Comparison of ENCODE assay signal across 20 cellular contexts in genomic region chr1:64750092-64750491, GRCh38. TPM values are rescaled to one million over a fixed set of nuclear protein-coding genes. Genes with fewer than 3 reads are reported as not detected.
DNase-seq lines count a peak whose midpoint lies in the region; ATAC-seq, FAIRE-seq and TF ChIP-seq lines count a peak whose summit lies in the region.
"Had no signal": no experiment of that assay in that cellular context is flagged by ENCODE, and none has a peak within 500 bp of the region (broad histone marks: within the 10 kb centered on the region; RNA-seq: fewer than 3 reads in every experiment).

No MANE protein-coding gene starts in this region.

- CTCF ChIA-PET in HepG2 (lab: Yijun Ruan, JAX; ENCODE audit: low intra/inter-chr PET ratio, low total read pairs) (no interaction called here), MCF 10A (lab: Yijun Ruan, JAX) (interaction anchor here (0.6 to 0.7 kb wide), 2 partner anchors 10 to 154 kb away, joined by 3 to 4 read pairs; no protein-coding TSS in a partner anchor)

- intact Hi-C loops in HepG2 (cut with micrococcal nuclease; ENCODE audit: unreplicated experiment): no loop called here
- intact Hi-C loops in right lobe of liver (cut with DNase I): no loop called here
- intact Hi-C loops in testis (cut with DNase I; ENCODE audit: low total_unique reads): no loop called here
- intact Hi-C loops in MCF 10A (cut with micrococcal nuclease): no loop called here

- TF ChIP-seq EP300 in HepG2 (IDR thresholded peaks at IDR 0.05; ENCODE audit: low read depth in 2 of 2, low read length in 2 of 2): no peak
- no peak for TF ChIP-seq EP300 in HepG2 (CRISPR knock-in tag; IDR thresholded peaks at IDR 0.05; ENCODE audit: borderline replicate concordance)

- H3K9me3 ChIP-seq in HepG2 (ENCODE audit: low read length) (no peaks in the 10 kb centered on the region), right lobe of liver (no peaks in the 10 kb centered on the region), MM.1S (replicated peaks; ENCODE audit: insufficient read depth, low read length) (no peaks in the 10 kb centered on the region), small intestine (ENCODE audit: control insufficient read depth, low read depth) (no peaks in the 10 kb centered on the region), testis (no peaks in the 10 kb centered on the region)
- H3K9me3 ChIP-seq: A549, Caco-2 had no signal

- H3K79me2 ChIP-seq in HepG2 (ENCODE audit: insufficient read depth, low read length): peaks cover 26% of the 10 kb centered on the region
- H3K79me2 ChIP-seq in MM.1S (ENCODE audit: low read length): peaks cover 86% of the 10 kb centered on the region

- TF ChIP-seq POLR2A in HepG2 (IDR thresholded peaks at IDR 0.05; ENCODE audit: insufficient read depth in 1 of 2, low read depth in 2 of 2, low read length in 2 of 2): no peak
- no peak for TF ChIP-seq POLR2A in right lobe of liver (IDR thresholded peaks at IDR 0.05)
- TF ChIP-seq POLR2A in testis (IDR thresholded peaks at IDR 0.05): no peak

- no peak overlapping the region for H3K27ac ChIP-seq in HepG2 (ENCODE audit: extremely low read length, insufficient read depth, low read length)
- H3K27ac ChIP-seq in right lobe of liver: no peak overlapping the region
- no peak overlapping the region for H3K27ac ChIP-seq in MM.1S (ENCODE audit: low read length)
- H3K27ac ChIP-seq in small intestine (ENCODE audit: low read depth in 1 of 2, low read length in 1 of 2): no peak overlapping the region
- no peak overlapping the region for H3K27ac ChIP-seq in testis
- H3K27ac ChIP-seq: 22Rv1, A549, C4-2B, HL-60 had no signal

- no peak overlapping the region for H3K4me3 ChIP-seq in HepG2 (replicated peaks in 1 of 3; ENCODE audit: insufficient read depth in 1 of 3, low read depth in 2 of 3, low read length in 3 of 3)
- no peak overlapping the region for H3K4me3 ChIP-seq in right lobe of liver
- H3K4me3 ChIP-seq in MM.1S (ENCODE audit: low read length): no peak overlapping the region
- H3K4me3 ChIP-seq in small intestine (ENCODE audit: low read depth in 1 of 2, low read length in 2 of 2): no peak overlapping the region
- H3K4me3 ChIP-seq in testis: no peak overlapping the region
- H3K4me3 ChIP-seq: A549 had no signal

- FAIRE-seq in HepG2 (lab: Jason Lieb, UNC): no peak
- no peak for FAIRE-seq in small intestine (lab: Jason Lieb, UNC)
- FAIRE-seq: A549, D721Med, H1 had no signal

- H3K9me2 ChIP-seq in MM.1S (replicated peaks; ENCODE audit: insufficient read depth, low read length): no peaks in the 10 kb centered on the region

- H3K4me2 ChIP-seq in HepG2 (ENCODE audit: low read depth, low read length): no peak overlapping the region
- peak overlapping the region; percentile 0; the same call in 1 of the 2 replicates for H3K4me2 ChIP-seq in MM.1S (ENCODE audit: low read depth, low read length)
- H3K4me2 ChIP-seq: A549 had no signal

- ATAC-seq in HepG2 (no peak), right lobe of liver (no peak)
- no peak for ATAC-seq in central memory CD8-positive, alpha-beta T cell (replicated peaks; ENCODE audit: extremely low read depth, poor library complexity, severe bottlenecking)
- ATAC-seq: A549 had no signal

- H3K36me3 Mint-ChIP-seq in central memory CD8-positive, alpha-beta T cell (ENCODE audit: insufficient read depth): peaks cover 3% of the 10 kb centered on the region
- no peaks in the 10 kb centered on the region for H3K36me3 Mint-ChIP-seq in MCF 10A (ENCODE audit: insufficient read depth, unreplicated experiment)

- no peak for TF ChIP-seq CTCF in HepG2 (CRISPR knock-in tag; IDR thresholded peaks at IDR 0.05)
- TF ChIP-seq CTCF in right lobe of liver (IDR thresholded peaks at IDR 0.05): no peak
- TF ChIP-seq CTCF in MM.1S (IDR thresholded peaks at IDR 0.05; ENCODE audit: low read length): no peak
- no peak for TF ChIP-seq CTCF in testis (IDR thresholded peaks at IDR 0.05)
- no peak for TF ChIP-seq CTCF in MCF 10A (IDR thresholded peaks at IDR 0.05; ENCODE audit: unreplicated experiment)

- POLR2A ChIA-PET in HepG2 (lab: Yijun Ruan, JAX) (no interaction called here), MCF 10A (lab: Yijun Ruan, JAX) (interaction anchor here (0.6 to 1.4 kb wide), 2 partner anchors 15 to 278 kb away, joined by 3 to 4 read pairs; no protein-coding TSS in a partner anchor)

- H4K20me1 ChIP-seq in HepG2 (ENCODE audit: insufficient read depth, low read length): no peaks in the 10 kb centered on the region
- no peaks in the 10 kb centered on the region; the same call in 1 of the 2 replicates for H4K20me1 ChIP-seq in MM.1S (ENCODE audit: insufficient read depth, low read length)

- in situ Hi-C loops in HepG2 (cut with HindIII; ENCODE audit: extremely low pct_ligation_motif_present, low pct_unique_long_range_greater_than_20kb): no loop called here

- H3K4me1 Mint-ChIP-seq in central memory CD8-positive, alpha-beta T cell: peaks cover 7% of the 10 kb centered on the region
- peaks cover 16% of the 10 kb centered on the region for H3K4me1 Mint-ChIP-seq in MCF 10A (ENCODE audit: insufficient read depth, unreplicated experiment)

- no peak overlapping the region for H2AFZ ChIP-seq in HepG2 (ENCODE audit: low read length)
- no peak overlapping the region for H2AFZ ChIP-seq in MM.1S (ENCODE audit: low read length)

- WGBS in HepG2 (ENCODE audit: low lambda C conversion rate): 92% methylated on average over 1 of the region's 1 CpG
- 42% methylated on average over 1 of the region's 1 CpG for WGBS in right lobe of liver (ENCODE audit: insufficient coverage, low coverage, low lambda C conversion rate, missing lambda C conversion rate)
- WGBS in small intestine, 3 donors: 6 to 38% (median 10%) methylated on average over 1 of the region's 1 CpG
- 58 to 69% methylated on average over 1 of the region's 1 CpG for WGBS in testis, 2 donors

- H3K4me3 Mint-ChIP-seq in central memory CD8-positive, alpha-beta T cell: no peak overlapping the region
- no peak overlapping the region for H3K4me3 Mint-ChIP-seq in MCF 10A (ENCODE audit: unreplicated experiment)
- H3K4me3 Mint-ChIP-seq: CD4-positive, alpha-beta T cell; H9 had no signal

- BruUV-seq in HepG2 (replicated peaks; lab: Mats Ljungman, UMichigan): no TSS peak
- BruUV-seq in MCF 10A (replicated peaks; lab: Mats Ljungman, UMichigan): no TSS peak

- peaks cover 11% of the 10 kb centered on the region; the same call in 1 of the 2 replicates for H3F3A ChIP-seq in MM.1S (ENCODE audit: insufficient read depth, low read length)

- H3K36me3 ChIP-seq in HepG2 (replicated peaks in 1 of 2; ENCODE audit: control insufficient read depth in 1 of 2, insufficient read depth in 2 of 2, low read length in 2 of 2): no peaks in the 10 kb centered on the region; a peak in 1 of 5 replicates
- no peaks in the 10 kb centered on the region for H3K36me3 ChIP-seq in right lobe of liver
- 0 out of 2 replicates have a peak, but pooled peaks cover 4% of the 10 kb centered on the region for H3K36me3 ChIP-seq in MM.1S (replicated peaks; ENCODE audit: insufficient read depth, low read length)
- no peaks in the 10 kb centered on the region for H3K36me3 ChIP-seq in small intestine (ENCODE audit: control insufficient read depth in 2 of 2, insufficient read depth in 2 of 2, low read length in 2 of 2)
- no peaks in the 10 kb centered on the region for H3K36me3 ChIP-seq in testis (ENCODE audit: low read depth, missing control alignments)

- TF ChIP-seq RAD21 in HepG2 (CRISPR knock-in tag; IDR thresholded peaks at IDR 0.05): no peak

- H3K9ac ChIP-seq in HepG2 (ENCODE audit: insufficient read depth, low read depth, low read length): no peak overlapping the region
- no peak overlapping the region for H3K9ac ChIP-seq in MM.1S (ENCODE audit: low read length)

- H3K4me1 ChIP-seq in HepG2 (ENCODE audit: insufficient read depth, low read length): peaks cover 38% of the 10 kb centered on the region
- H3K4me1 ChIP-seq in right lobe of liver: no peaks in the 10 kb centered on the region
- H3K4me1 ChIP-seq in MM.1S (ENCODE audit: low read length): peaks cover 10% of the 10 kb centered on the region
- peaks cover 3 to 4% of the 10 kb centered on the region in 2 donors for H3K4me1 ChIP-seq in small intestine (ENCODE audit: control insufficient read depth in 2 of 2, insufficient read depth in 1 of 2, low read depth in 1 of 2, low read length in 1 of 2)
- no peaks in the 10 kb centered on the region for H3K4me1 ChIP-seq in testis

- no peaks in the 10 kb centered on the region for H3K27me3 Mint-ChIP-seq in central memory CD8-positive, alpha-beta T cell
- no peaks in the 10 kb centered on the region for H3K27me3 Mint-ChIP-seq in MCF 10A (ENCODE audit: insufficient read depth, unreplicated experiment)
- H3K27me3 Mint-ChIP-seq: CD4-positive, alpha-beta T cell had no signal

- no peaks in the 10 kb centered on the region for H3K9me3 Mint-ChIP-seq in central memory CD8-positive, alpha-beta T cell
- no peaks in the 10 kb centered on the region for H3K9me3 Mint-ChIP-seq in MCF 10A (ENCODE audit: unreplicated experiment)
- H3K9me3 Mint-ChIP-seq: CD4-positive, alpha-beta T cell; H9 had no signal

- H3K27me3 ChIP-seq in HepG2 (ENCODE audit: control insufficient read depth in 1 of 2, insufficient read depth in 2 of 2, low read length in 2 of 2) (no peaks in the 10 kb centered on the region), right lobe of liver (no peaks in the 10 kb centered on the region), MM.1S (replicated peaks; ENCODE audit: insufficient read depth, low read length) (no peaks in the 10 kb centered on the region), small intestine (ENCODE audit: control insufficient read depth in 2 of 2, insufficient read depth in 2 of 2, low read length in 2 of 2) (no peaks in the 10 kb centered on the region), testis (no peaks in the 10 kb centered on the region)

- H3K27ac Mint-ChIP-seq in central memory CD8-positive, alpha-beta T cell (ENCODE audit: low read depth): peak overlapping the region; percentile 83
- H3K27ac Mint-ChIP-seq in MCF 10A (ENCODE audit: low read depth, unreplicated experiment): no peak overlapping the region
- H3K27ac Mint-ChIP-seq: CD4-positive, alpha-beta T cell; H9 had no signal

- DNase-seq in HepG2 (ENCODE audit: low spot score) (no peak), right lobe of liver (no peak), MM.1S (no peak), small intestine (peak; percentile 9), testis (no peak), T-helper 2 cell (no peak), MCF 10A (ENCODE audit: unreplicated experiment) (no peak)
- DNase-seq in central memory CD8-positive, alpha-beta T cell (ENCODE audit: low spot score in 2 of 2): no peak
- DNase-seq: AML-193; Caco-2; CD4-positive, alpha-beta T cell; DMS79; GF-D8; H9 had no signal

RNA-seq across cellular contexts. Expression of gene RAVER2, which starts 5.2 kb away (rescaled TPM):
- total RNA-seq in HepG2 (2016; rRNA removed; fragmentation: Illumina TruSeq; extraction: Trizol) (15.4 and 20.2 TPM in 2 replicates), right lobe of liver (under 1 TPM; 0.51 to 0.91 (median 0.77) TPM), testis (1 to 10 TPM; 6.7 to 7.1 TPM), MCF 10A (2022) (5.3 and 5.9 TPM in 2 replicates)
- total RNA-seq in HepG2 (2016; cell fraction: cytosol; rRNA removed; fragmentation: Illumina TruSeq; extraction: Trizol; ENCODE audit: low read depth): 9.0 and 9.6 TPM in 2 replicates
- 15.5 and 19.8 TPM in 2 replicates for total RNA-seq in HepG2 (2016; cell fraction: insoluble cytoplasmic fraction; rRNA removed; fragmentation: Illumina TruSeq; extraction: Trizol)
- 13.9 and 16.0 TPM in 2 replicates for total RNA-seq in HepG2 (2016; cell fraction: membrane; rRNA removed; fragmentation: Illumina TruSeq; extraction: Trizol)
- total RNA-seq in HepG2 (2016; cell fraction: nucleus; rRNA removed; fragmentation: Illumina TruSeq; extraction: Trizol): 16.5 and 18.8 TPM in 2 replicates
- polyA plus RNA-seq in HepG2 (2011; rRNA removed) (8.5 and 11.4 TPM in 2 replicates), small intestine (10 to 100 TPM; 15.3 to 42.7 (median 18.9) TPM), testis (ENCODE audit: insufficient read depth, low read depth, low replicate concordance) (3.6 TPM)
- polyA plus RNA-seq in HepG2 (2011; cell fraction: cytosol; rRNA removed): 4.8 and 6.7 TPM in 2 replicates
- polyA plus RNA-seq in HepG2 (2011; cell fraction: nucleus; rRNA removed): 6.8 and 8.1 TPM in 2 replicates
- 7.5 and 8.3 TPM in 2 replicates for polyA plus RNA-seq in HepG2 (2012)
- polyA plus RNA-seq in HepG2 (2016; cell fraction: cytosol; fragmentation: Illumina TruSeq; extraction: Trizol; ENCODE audit: low read depth): 2.9 and 3.0 TPM in 2 replicates
- 18.5 and 18.7 TPM in 2 replicates for polyA plus RNA-seq in HepG2 (2016; cell fraction: insoluble cytoplasmic fraction; fragmentation: Illumina TruSeq; extraction: Trizol; ENCODE audit: low read depth)
- polyA plus RNA-seq in HepG2 (2016; cell fraction: membrane; fragmentation: Illumina TruSeq; extraction: Trizol; ENCODE audit: low read depth): 7.8 and 8.8 TPM in 2 replicates
- polyA plus RNA-seq in HepG2 (2016; cell fraction: nucleus; fragmentation: Illumina TruSeq; extraction: Trizol; ENCODE audit: insufficient read depth, low read depth): 19.2 TPM in 2 replicates
- polyA minus RNA-seq in HepG2 (2011; rRNA and poly(A)+ RNA removed; ENCODE audit: low replicate concordance): 7.7 and 10.2 TPM in 2 replicates
- polyA minus RNA-seq in HepG2 (2011; cell fraction: cytosol; rRNA and poly(A)+ RNA removed): 7.6 and 8.2 TPM in 2 replicates
- 19.6 and 23.4 TPM in 2 replicates for polyA minus RNA-seq in HepG2 (2011; cell fraction: nucleus; rRNA and poly(A)+ RNA removed)
